In genomic region chr1:165807613-165808012, GRCh38 we compare ENCODE assay signal across 17 cellular contexts. TPM values are rescaled to one million over a fixed set of nuclear protein-coding genes. Genes with fewer than 3 reads are reported as not detected.
DNase-seq lines count a peak whose midpoint lies in the region; ATAC-seq and FAIRE-seq lines count a peak whose summit lies in the region.
"Had no signal": no experiment of that assay in that cellular context is flagged by ENCODE, and none has a peak within 500 bp of the region (broad histone marks: within the 10 kb centered on the region; RNA-seq: fewer than 3 reads in every experiment).

No MANE protein-coding gene starts in this region.

- FAIRE-seq in G401.6 (lab: Jason Lieb, UNC): peak; percentile 30
- FAIRE-seq: HepG2, HTR-8/SVneo had no signal

- DNase-seq in NCI-H69 (lab: John Stamatoyannopoulos, UW) (peak; percentile 13), dermis blood vessel endothelial cell (peak; percentile 68), lung microvascular endothelial cell (ENCODE audit: low read depth in 2 of 2) (peak; percentile 7 to 47), GM19238 (ENCODE audit: insufficient read length, low spot score) (no peak), NCI-H1694 (lab: John Stamatoyannopoulos, UW) (no peak), SKM-1 treated with dmso at 0.1 percent for 144 hours (lab: John Stamatoyannopoulos, UW; ENCODE audit: unreplicated experiment) (no peak)
- DNase-seq: AML-193; Caco-2; CD8-positive, alpha-beta memory T cell; DND-41; GF-D8; GOT3; H9 had no signal

- no peak for ATAC-seq in HG02852 (IDR thresholded peaks at IDR 0.05; ENCODE audit: unreplicated experiment)
- ATAC-seq: HepG2 had no signal

RNA-seq across cellular contexts. Expression of gene UCK2, which starts 19.8 kb away (rescaled TPM):
- total RNA-seq in dermis blood vessel endothelial cell: 84.7 and 86.3 TPM in 2 replicates
- 50.8 and 53.4 TPM in 2 replicates for total RNA-seq in lung microvascular endothelial cell

RNA-seq across cellular contexts. Expression of gene TMCO1, which starts 38.9 kb away (rescaled TPM):
- total RNA-seq in dermis blood vessel endothelial cell: 59.3 and 78.3 TPM in 2 replicates
- total RNA-seq in lung microvascular endothelial cell: 35.7 and 48.0 TPM in 2 replicates

Comparison
In these comparisons a context has a peak if more than half of its experiments do, and no peak if none do; other contexts are left out.
1. DNase-seq: peak in NCI-H69 (single experiment), dermis blood vessel endothelial cell (single experiment) and lung microvascular endothelial cell (2 of 2); none in GM19238 (single experiment), NCI-H1694 (single experiment) and SKM-1 treated with dmso at 0.1 percent for 144 hours (single experiment).